Comparison of ENCODE assay signal across 21 cellular contexts in the genomic region with DNA sequence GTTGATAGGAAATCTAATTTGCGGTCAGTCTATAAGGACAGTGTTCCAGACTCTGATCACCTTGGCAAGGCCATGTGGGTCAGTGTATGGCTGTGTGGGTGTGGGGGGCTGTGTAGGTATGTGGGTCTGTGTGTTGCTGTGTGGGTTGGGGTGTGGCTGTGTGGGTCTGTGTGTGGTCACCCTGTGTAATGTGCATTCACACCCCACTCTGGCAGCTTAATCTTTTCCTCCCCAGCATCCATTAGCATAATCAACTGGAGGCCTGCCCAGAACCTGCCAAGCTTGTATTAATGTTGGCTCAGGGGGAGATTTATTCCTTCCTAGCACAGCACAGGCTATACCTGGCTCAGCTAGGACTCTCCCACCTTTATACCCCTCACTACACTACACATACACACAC.
"Had no signal": no experiment of that assay in that cellular context is flagged by ENCODE, and none has a peak within 500 bp of the region (broad histone marks: within the 10 kb centered on the region; RNA-seq: fewer than 3 reads in every experiment).

No MANE protein-coding gene starts in this region.

- DNase-seq: activated CD4-positive, alpha-beta T cell treated with anti-CD3 and anti-CD28 coated beads for 1 hour; activated effector memory CD4-positive, alpha-beta T cell treated with anti-CD3 and anti-CD28 coated beads, Interleukin-2, amount 50 U/mL, for 16 hours; activated naive CD4-positive, alpha-beta T cell treated with anti-CD3 and anti-CD28 coated beads, Interleukin-2, amount 50 U/mL, for 16 hours; activated T-cell treated with anti-CD3 and anti-CD28 coated beads, Interleukin-2, amount 50 U/mL, for 72 hours; aorta; cerebellar nuclear complex; cortex of kidney; erythroblast; kidney; left lung; mesendoderm; naive thymus-derived CD8-positive, alpha-beta T cell; spleen; stimulated activated naive CD4-positive, alpha-beta T cell treated with Interleukin-2 at 50 U/mL for 16 hours; T-helper 2 cell; WERI-Rb-1 had no signal

- H2AFZ ChIP-seq: parathyroid adenoma had no signal

- H3K79me2 ChIP-seq: parathyroid adenoma had no signal

- H3K36me3 ChIP-seq: breast epithelium, left lung, spleen, tibial nerve, WERI-Rb-1 had no signal

- H3K4me1 ChIP-seq: breast epithelium, left lung, parathyroid adenoma, spleen, tibial nerve had no signal

- FAIRE-seq: endometrium, frontal cortex, kidney had no signal

- ATAC-seq: activated T-cell treated with anti-CD3 and anti-CD28 coated beads, Interleukin-2, amount 50 U/mL, for 72 hours; left lung; naive thymus-derived CD8-positive, alpha-beta T cell had no signal

- H3K9ac ChIP-seq: parathyroid adenoma had no signal

- H3K9me3 ChIP-seq: breast epithelium had no signal

- H3K27me3 ChIP-seq: breast epithelium, left lung, spleen, tibial nerve had no signal

- H3K27ac ChIP-seq: breast epithelium, left lung, parathyroid adenoma, spleen, tibial nerve, WERI-Rb-1 had no signal

- H3K4me3 ChIP-seq: breast epithelium, left lung, spleen, tibial nerve had no signal
